ENCODE assay signal across 12 cellular contexts in the genomic region with DNA sequence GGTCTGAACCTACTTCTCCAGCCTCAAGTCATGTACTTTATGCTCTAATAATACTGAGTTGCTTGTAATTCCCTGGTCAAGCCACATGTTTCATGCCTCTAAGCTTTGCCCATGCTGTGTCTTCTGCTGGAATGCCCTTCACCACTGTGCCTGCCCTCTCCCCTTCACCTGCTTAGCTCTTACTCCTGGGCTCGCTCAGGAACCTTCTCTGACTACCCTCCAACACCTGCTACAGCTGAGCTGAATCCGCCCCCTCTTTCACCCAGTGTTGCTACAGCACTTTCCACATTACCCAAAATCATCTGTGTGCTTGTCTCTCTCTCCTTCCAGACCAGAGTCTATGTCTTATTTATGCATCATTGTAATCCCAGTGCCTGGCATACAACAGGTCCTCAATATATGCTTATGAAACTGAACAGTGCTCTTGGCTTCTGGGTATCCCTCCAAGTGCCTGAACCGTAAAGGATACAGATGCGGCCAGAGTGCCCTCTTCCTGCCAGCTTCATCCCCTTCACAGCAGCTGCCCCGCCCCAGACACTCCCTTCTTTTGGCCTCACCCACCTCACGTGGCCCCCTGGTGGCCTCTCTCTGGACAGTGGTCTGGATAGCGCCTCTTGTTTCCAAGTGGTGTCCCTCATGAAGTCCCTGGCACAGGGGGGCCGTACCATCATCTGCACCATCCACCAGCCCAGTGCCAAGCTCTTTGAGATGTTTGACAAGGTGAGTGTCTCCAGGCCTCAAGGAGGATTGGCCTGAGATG. TPM values are rescaled to one million over a fixed set of nuclear protein-coding genes. Genes with fewer than 3 reads are reported as not detected.
A peak's percentile ranks its signal among the peaks of the same experiment; 100 is the strongest.
DNase-seq lines count a peak whose midpoint lies in the region; ATAC-seq and TF ChIP-seq lines count a peak whose summit lies in the region.
"Had no signal": no experiment of that assay in that cellular context is flagged by ENCODE, and none has a peak within 500 bp of the region (broad histone marks: within the 10 kb centered on the region; RNA-seq: fewer than 3 reads in every experiment).

No MANE protein-coding gene starts in this region.

- H3K27me3 Mint-ChIP-seq in activated B cell treated with CpG ODN at 0.5 μM for 24 hours (peaks cover 34% of the 10 kb centered on the region), progenitor cell of endocrine pancreas (peaks cover 50% of the 10 kb centered on the region)

- DNase-seq in NOMO-1 (lab: John Stamatoyannopoulos, UW; ENCODE audit: unreplicated experiment in 2 of 2) (peak; percentile 6 to 14), NOMO-1 treated with dmso at 0.1 percent for 144 hours (lab: John Stamatoyannopoulos, UW; ENCODE audit: unreplicated experiment) (no peak), LoVo (ENCODE audit: low spot score) (peak; percentile 32), activated B cell treated with CpG ODN at 0.5 μM for 24 hours (no peak), progenitor cell of endocrine pancreas (ENCODE audit: low spot score, unreplicated experiment) (no peak), NCI-H1694 (lab: John Stamatoyannopoulos, UW) (no peak)
- DNase-seq: activated naive CD8-positive, alpha-beta T cell treated with anti-CD3 and anti-CD28 coated beads, Interleukin-2, amount 50 U/mL, for 24 hours; CD4-positive, alpha-beta T cell; gastrocnemius medialis; T-helper 1 cell had no signal

- H3K36me3 Mint-ChIP-seq in activated B cell treated with CpG ODN at 0.5 μM for 24 hours (ENCODE audit: low read depth): no peaks in the 10 kb centered on the region
- H3K36me3 Mint-ChIP-seq in progenitor cell of endocrine pancreas (ENCODE audit: insufficient read depth): no peaks in the 10 kb centered on the region

- ATAC-seq in activated B cell treated with CpG ODN at 0.5 μM for 24 hours (ENCODE audit: low read depth) (peak; percentile 54), GM18870 (IDR thresholded peaks at IDR 0.05; ENCODE audit: unreplicated experiment) (no peak), GM21381 (IDR thresholded peaks at IDR 0.05; ENCODE audit: unreplicated experiment) (no peak)
- ATAC-seq: activated naive CD8-positive, alpha-beta T cell treated with anti-CD3 and anti-CD28 coated beads, Interleukin-2, amount 50 U/mL, for 24 hours; gastrocnemius medialis had no signal

- H3K27ac Mint-ChIP-seq in activated B cell treated with CpG ODN at 0.5 μM for 24 hours (no peak overlapping the region), progenitor cell of endocrine pancreas (no peak overlapping the region)
- H3K27ac Mint-ChIP-seq: activated naive CD8-positive, alpha-beta T cell treated with anti-CD3 and anti-CD28 coated beads, Interleukin-2, amount 50 U/mL, for 24 hours; CD4-positive, alpha-beta T cell had no signal

- intact Hi-C loops in activated B cell treated with CpG ODN at 0.5 μM for 24 hours (cut with micrococcal nuclease): no loop called here

- no peak for TF ChIP-seq CTCF in activated B cell treated with CpG ODN at 0.5 μM for 24 hours (IDR thresholded peaks at IDR 0.05)
- peak; percentile 27 for TF ChIP-seq CTCF in progenitor cell of endocrine pancreas (IDR thresholded peaks at IDR 0.05; ENCODE audit: unreplicated experiment)

- CTCF ChIA-PET in activated B cell treated with CpG ODN at 0.5 μM for 24 hours (lab: Charles Lee): no interaction called here

- H3K9me3 Mint-ChIP-seq in activated B cell treated with CpG ODN at 0.5 μM for 24 hours (no peaks in the 10 kb centered on the region), progenitor cell of endocrine pancreas (ENCODE audit: low read depth) (no peaks in the 10 kb centered on the region)
- H3K9me3 Mint-ChIP-seq: activated naive CD8-positive, alpha-beta T cell treated with anti-CD3 and anti-CD28 coated beads, Interleukin-2, amount 50 U/mL, for 24 hours; CD4-positive, alpha-beta T cell had no signal

- POLR2A ChIA-PET in activated B cell treated with CpG ODN at 0.5 μM for 24 hours (lab: Charles Lee): no interaction called here

- H3K4me1 Mint-ChIP-seq in activated B cell treated with CpG ODN at 0.5 μM for 24 hours (no peaks in the 10 kb centered on the region), progenitor cell of endocrine pancreas (ENCODE audit: low read depth) (no peaks in the 10 kb centered on the region)

- H3K4me3 Mint-ChIP-seq in activated B cell treated with CpG ODN at 0.5 μM for 24 hours (no peak overlapping the region), progenitor cell of endocrine pancreas (ENCODE audit: low read depth) (no peak overlapping the region)
- H3K4me3 Mint-ChIP-seq: activated naive CD8-positive, alpha-beta T cell treated with anti-CD3 and anti-CD28 coated beads, Interleukin-2, amount 50 U/mL, for 24 hours; CD4-positive, alpha-beta T cell had no signal

RNA-seq across cellular contexts. Expression of a gene that starts 7.1 kb away (rescaled TPM):
- total RNA-seq in activated B cell treated with CpG ODN at 0.5 μM for 24 hours (not detected in 2 replicates), progenitor cell of endocrine pancreas (0.53 and 0.78 TPM in 2 replicates)
- total RNA-seq: gastrocnemius medialis had no signal

RNA-seq across cellular contexts. Expression of a gene that starts 12.6 kb away (rescaled TPM):
- total RNA-seq in activated B cell treated with CpG ODN at 0.5 μM for 24 hours (9.8 TPM in 2 replicates), progenitor cell of endocrine pancreas (14.7 and 15.9 TPM in 2 replicates)

RNA-seq across cellular contexts. Expression of a gene that starts 29.4 kb away (rescaled TPM):
- total RNA-seq in activated B cell treated with CpG ODN at 0.5 μM for 24 hours (0.13 and 0.27 TPM in 2 replicates), progenitor cell of endocrine pancreas (6.2 and 6.3 TPM in 2 replicates)

RNA-seq across cellular contexts. Expression of a gene that starts 34.5 kb away (rescaled TPM):
- total RNA-seq in activated B cell treated with CpG ODN at 0.5 μM for 24 hours: 47.8 and 62.6 TPM in 2 replicates
- 48.7 and 52.2 TPM in 2 replicates for total RNA-seq in progenitor cell of endocrine pancreas

RNA-seq across cellular contexts. Expression of a gene that starts 48.8 kb away (rescaled TPM):
- total RNA-seq in activated B cell treated with CpG ODN at 0.5 μM for 24 hours (6.5 and 6.7 TPM in 2 replicates), progenitor cell of endocrine pancreas (7.2 and 7.3 TPM in 2 replicates)

Comparison
In these comparisons a context has a peak if more than half of its experiments do, and no peak if none do; other contexts are left out.
1. DNase-seq: peak in NOMO-1 (2 of 2) and LoVo (single experiment); none in NOMO-1 treated with dmso at 0.1 percent for 144 hours (single experiment), activated B cell treated with CpG ODN at 0.5 μM for 24 hours (single experiment), progenitor cell of endocrine pancreas (single experiment) and NCI-H1694 (single experiment).